ENCODE assay signal across 1 cellular context in genomic region chr10:13001041-13001886, GRCh38.
TF ChIP-seq lines count a peak whose summit lies in the region.

Gene CCDC3 (minus strand): TSS chr10:13001713. CDS start chr10:13001570, 143 bp downstream.

TF ChIP-seq in K562, 482 proteins besides CTCF, POLR2A, EP300 and RAD21 (continued from another document):
- TF ChIP-seq ATF6 (CRISPR knock-in tag; IDR thresholded peaks at IDR 0.05) (no peak), NCOA4 (IDR thresholded peaks at IDR 0.05; ENCODE audit: partially characterized antibody) (no peak), SUPT5H (IDR thresholded peaks at IDR 0.05) (no peak), HDAC3 (IDR thresholded peaks at IDR 0.05; ENCODE audit: borderline replicate concordance, partially characterized antibody) (no peak), KAT2B (IDR thresholded peaks at IDR 0.05; ENCODE audit: low read depth, low read length) (no peak), PHF21A (IDR thresholded peaks at IDR 0.05; ENCODE audit: borderline replicate concordance, low read depth) (no peak), CHCHD3 (CRISPR knock-in tag; IDR thresholded peaks at IDR 0.05) (no peak), PML (IDR thresholded peaks at IDR 0.05; ENCODE audit: low read length) (no peak), ZC3H8 (IDR thresholded peaks at IDR 0.05) (no peak), RBM22 (IDR thresholded peaks at IDR 0.05; ENCODE audit: low read depth, low read length, poor library complexity, severe bottlenecking) (no peak)
